8 cellular contexts compared by ENCODE assay signal in the genomic region with DNA sequence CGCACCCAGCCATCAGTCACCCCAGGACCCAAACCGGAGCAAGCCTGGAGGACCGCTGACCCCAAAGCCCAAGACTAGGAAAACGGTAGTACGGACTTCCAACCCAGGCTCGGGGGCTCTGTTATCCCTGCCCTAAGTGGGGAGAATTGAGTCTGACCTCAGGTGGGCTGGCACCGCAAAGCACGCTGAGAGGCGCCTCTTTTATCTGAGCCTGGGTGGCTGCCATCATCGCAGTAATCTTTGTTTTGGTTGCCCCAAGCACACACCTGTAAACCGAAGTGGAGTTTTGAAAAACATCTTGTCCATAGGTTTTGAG. TPM values are rescaled to one million over a fixed set of nuclear protein-coding genes. Genes with fewer than 3 reads are reported as not detected.
DNase-seq lines count a peak whose midpoint lies in the region; ATAC-seq and TF ChIP-seq lines count a peak whose summit lies in the region.

No MANE protein-coding gene starts in this region.

- no peak overlapping the region for H3K23ac ChIP-seq in trophoblast cell (ENCODE audit: low read length)

- H2AK5ac ChIP-seq in trophoblast cell (ENCODE audit: low read length): peak overlapping the region; percentile 27

- peak overlapping the region; percentile 90 for H2BK120ac ChIP-seq in trophoblast cell (ENCODE audit: insufficient read depth, low read length, poor library complexity)

- peaks cover 18% of the 10 kb centered on the region for H3K79me2 ChIP-seq in trophoblast cell (ENCODE audit: control insufficient read depth, insufficient read depth, low read length, poor library complexity)

- H4K91ac ChIP-seq in trophoblast cell (ENCODE audit: low read depth, low read length): peak overlapping the region; percentile 93

- H3K27me3 ChIP-seq in NT2/D1 (ENCODE audit: insufficient read depth, insufficient read length): peaks cover 22% of the 10 kb centered on the region
- no peaks in the 10 kb centered on the region for H3K27me3 ChIP-seq in trophoblast cell (ENCODE audit: insufficient read depth, low read length)
- H3K27me3 ChIP-seq in adrenal gland: no peaks in the 10 kb centered on the region

- H2AFZ ChIP-seq in trophoblast cell (ENCODE audit: insufficient read depth, low read length, poor library complexity): peak overlapping the region; percentile 68

- H3K27ac ChIP-seq in trophoblast cell (ENCODE audit: low read depth, low read length) (peak overlapping the region; percentile 92), adrenal gland (peak overlapping the region in 2 of 5 donors; percentile 90 to 91)

- no CpG with 5 or more reads among the region's 11 CpGs for WGBS in trophoblast cell (ENCODE audit: extremely low coverage, insufficient coverage, insufficient read length)
- 23 to 36% (median 29%) methylated on average over 6 to 11 of the region's 11 CpGs for WGBS in adrenal gland, 4 donors

- H3K9ac ChIP-seq in NT2/D1 (ENCODE audit: insufficient read length, low read depth) (peak overlapping the region; percentile 77), trophoblast cell (ENCODE audit: low read length) (peak overlapping the region; percentile 86)

- TF ChIP-seq CTCF in GM12864 (IDR thresholded peaks at IDR 0.05; ENCODE audit: low read depth, low read length, missing control alignments) (no peak), adrenal gland (IDR thresholded peaks at IDR 0.05) (no peak)

- TF ChIP-seq POLR2A in adrenal gland (IDR thresholded peaks at IDR 0.05): no peak

- peak overlapping the region; percentile 74 for H2BK12ac ChIP-seq in trophoblast cell (ENCODE audit: low read length)

- H3K36me3 ChIP-seq in NT2/D1 (ENCODE audit: insufficient read depth, insufficient read length, low read length) (peaks cover 4% of the 10 kb centered on the region), trophoblast cell (ENCODE audit: control insufficient read depth in 1 of 2, insufficient read depth in 2 of 2, low read length in 2 of 2) (peaks cover 2% of the 10 kb centered on the region in 2 experiments), adrenal gland (replicated peaks in 1 of 2) (no peaks in the 10 kb centered on the region)

- H3K4me2 ChIP-seq in trophoblast cell (ENCODE audit: low read length): peak overlapping the region; percentile 82

- H3K9me3 ChIP-seq in NT2/D1 (ENCODE audit: insufficient read depth, low read length): no peaks in the 10 kb centered on the region
- no peaks in the 10 kb centered on the region for H3K9me3 ChIP-seq in trophoblast cell (ENCODE audit: insufficient read depth, low read depth, low read length)
- H3K9me3 ChIP-seq in adrenal gland (replicated peaks in 1 of 3): no peaks in the 10 kb centered on the region

- peak; percentile 2 for ATAC-seq in esophagus mucosa

- H4K8ac ChIP-seq in trophoblast cell (ENCODE audit: low read depth, low read length): peak overlapping the region; percentile 75

- peak overlapping the region; percentile 91 for H3K18ac ChIP-seq in trophoblast cell (ENCODE audit: low read length)

- intact Hi-C loops in adrenal gland (cut with DNase I): no loop called here

- H3K4ac ChIP-seq in trophoblast cell (ENCODE audit: low read depth, low read length): peak overlapping the region; percentile 77

- DNase-seq in GM12864 (ENCODE audit: low read depth): no peak
- no peak for DNase-seq in NT2/D1 (ENCODE audit: low read depth, low spot score)
- DNase-seq in trophoblast cell: no peak
- DNase-seq in stimulated activated CD4-positive, alpha-beta T cell treated with anti-CD3 and anti-CD28 coated beads, Interleukin-4, amount 100 ng/mL, for 1 hour: no peak
- DNase-seq in adrenal gland: no peak
- DNase-seq in GF-D8 (lab: John Stamatoyannopoulos, UW): no peak
- no peak for DNase-seq in activated gamma-delta T cell treated with Interleukin-2 at 50 U/mL for 16 hours

- peaks cover 20% of the 10 kb centered on the region for H3K79me1 ChIP-seq in trophoblast cell (ENCODE audit: low read length)

- H3K4me1 ChIP-seq in NT2/D1 (ENCODE audit: insufficient read depth, insufficient read length) (peaks cover 5% of the 10 kb centered on the region), trophoblast cell (ENCODE audit: control insufficient read depth in 1 of 2, insufficient read depth in 2 of 2, low read length in 2 of 2) (peaks cover 9 to 18% of the 10 kb centered on the region in 2 experiments), adrenal gland (replicated peaks in 1 of 2) (peaks cover 11 to 31% of the 10 kb centered on the region in 2 donors)

- peak overlapping the region; percentile 98 for H2BK5ac ChIP-seq in trophoblast cell (ENCODE audit: low read depth, low read length, poor library complexity)

- H3K4me3 ChIP-seq in GM12864 (ENCODE audit: low read depth, low read length) (peak overlapping the region; percentile 98), NT2/D1 (ENCODE audit: insufficient read length, low read depth) (peak overlapping the region; percentile 64), trophoblast cell (ENCODE audit: low read depth, low read length) (peak overlapping the region; percentile 82), adrenal gland (peak overlapping the region in 2 of 4 donors; percentile 84 to 93)

- H3K14ac ChIP-seq in trophoblast cell (ENCODE audit: low read length): peak overlapping the region; percentile 92

- peak overlapping the region; percentile 68 for H4K12ac ChIP-seq in trophoblast cell (ENCODE audit: low read depth, low read length)

RNA-seq across cellular contexts. Expression of a gene that starts 0.9 kb away (rescaled TPM):
- total RNA-seq in esophagus mucosa: 5.4 TPM
- polyA plus RNA-seq in trophoblast cell (2013): 13.7 and 14.0 TPM in 2 replicates
- 10 to 100 TPM in 5 of 8 donors, 1 to 10 TPM in 3; 7.0 to 19.3 (median 10.5) TPM for total RNA-seq in adrenal gland
- polyA plus RNA-seq in adrenal gland: 1 to 10 TPM; 1.8 to 5.7 (median 2.2) TPM
